ENCODE assay signal across 11 cellular contexts in genomic region chr10:61271127-61271780, GRCh38.
DNase-seq lines count a peak whose midpoint lies in the region; ATAC-seq and TF ChIP-seq lines count a peak whose summit lies in the region.
"Had no signal": no experiment of that assay in that cellular context is flagged by ENCODE, and none has a peak within 500 bp of the region (broad histone marks: within the 10 kb centered on the region; RNA-seq: fewer than 3 reads in every experiment).

No MANE protein-coding gene starts in this region.

- H3K27me3 ChIP-seq in PC-3 (ENCODE audit: low read length) (no peaks in the 10 kb centered on the region), fibroblast of lung (ENCODE audit: control insufficient read depth, insufficient read depth, low read length) (no peaks in the 10 kb centered on the region), prostate gland (replicated peaks; ENCODE audit: insufficient read depth) (no peaks in the 10 kb centered on the region), Peyer's patch (no peaks in the 10 kb centered on the region)

- H3K4me3 ChIP-seq in PC-3 (ENCODE audit: low read length) (peak overlapping the region; percentile 3; the same call in 1 of the 2 replicates), fibroblast of lung (replicated peaks in 1 of 4; ENCODE audit: control extremely low read depth in 1 of 4, insufficient read depth in 1 of 4, low read depth in 3 of 4, low read length in 4 of 4) (no peak overlapping the region), prostate gland (no peak overlapping the region), Peyer's patch (no peak overlapping the region)
- H3K4me3 ChIP-seq: SK-N-MC had no signal

- POLR2A ChIA-PET in PC-3 (lab: Charles Lee; ENCODE audit: unreplicated experiment) = interaction anchor here (0.5 to 0.7 kb wide), 3 partner anchors 127 to 812 kb away, joined by 3 read pairs; no protein-coding TSS in a partner anchor

- no peaks in the 10 kb centered on the region for H3K9me2 ChIP-seq in PC-3 (replicated peaks; ENCODE audit: low read length)

- peak overlapping the region; percentile 14; the same call in 1 of the 2 replicates for H2AFZ ChIP-seq in PC-3 (ENCODE audit: low read length)
- no peak overlapping the region for H2AFZ ChIP-seq in fibroblast of lung (ENCODE audit: low read length)

- H3K36me3 ChIP-seq in PC-3 (ENCODE audit: low read depth, low read length) = no peaks in the 10 kb centered on the region
- H3K36me3 ChIP-seq in fibroblast of lung (ENCODE audit: control insufficient read depth, insufficient read depth, low read length) = no peaks in the 10 kb centered on the region
- H3K36me3 ChIP-seq in prostate gland = no peaks in the 10 kb centered on the region
- no peaks in the 10 kb centered on the region for H3K36me3 ChIP-seq in Peyer's patch

- H3K27ac ChIP-seq in PC-3 (ENCODE audit: low read length) (peak overlapping the region; percentile 1; the same call in 1 of the 2 replicates), fibroblast of lung (ENCODE audit: insufficient read depth, low read length) (no peak overlapping the region), prostate gland (no peak overlapping the region), Peyer's patch (no peak overlapping the region)
- H3K27ac ChIP-seq: SK-N-MC had no signal

- peak; percentile 99 for TF ChIP-seq CTCF in PC-3 (conservative IDR thresholded peaks at IDR 0.05; ENCODE audit: low read depth, low read length)
- peak in 1 of 2 donors; percentile 42 for TF ChIP-seq CTCF in fibroblast of lung (conservative IDR thresholded peaks at IDR 0.05 in 1 of 2, IDR thresholded peaks at IDR 0.05 in 1 of 2; ENCODE audit: low read depth in 1 of 2, low read length in 2 of 2)
- TF ChIP-seq CTCF in prostate gland (IDR thresholded peaks at IDR 0.05) = peak in 3 of 4 experiments; percentile 18 to 42 (median 19)
- peak in 2 of 6 experiments; percentile 3 to 9 for TF ChIP-seq CTCF in Peyer's patch (IDR thresholded peaks at IDR 0.05)

- CTCF ChIA-PET in PC-3 (lab: Charles Lee) = interaction anchor here (0.6 to 1.4 kb wide), 24 partner anchors 10 to 1168 kb away, joined by 3 to 7 read pairs (median 3); no protein-coding TSS in a partner anchor

- no peaks in the 10 kb centered on the region for H3F3A ChIP-seq in PC-3 (ENCODE audit: low read length, unreplicated experiment)

- H4K20me1 ChIP-seq in PC-3 (ENCODE audit: low read length) (no peaks in the 10 kb centered on the region), fibroblast of lung (ENCODE audit: control insufficient read depth, extremely low read depth, insufficient read depth, low read length) (no peaks in the 10 kb centered on the region)

- H3K9ac ChIP-seq in PC-3 (ENCODE audit: low read length) (no peak overlapping the region), fibroblast of lung (ENCODE audit: insufficient read depth, low read length) (no peak overlapping the region)

- WGBS in prostate gland = 40% methylated on average over 3 of the region's 3 CpGs

- peaks cover 14% of the 10 kb centered on the region for H3K4me1 ChIP-seq in PC-3 (ENCODE audit: insufficient read depth, low read length)
- H3K4me1 ChIP-seq in fibroblast of lung (ENCODE audit: control insufficient read depth, extremely low read depth, insufficient read depth, low read length) = peaks cover 3% of the 10 kb centered on the region
- no peaks in the 10 kb centered on the region for H3K4me1 ChIP-seq in prostate gland (replicated peaks)
- no peaks in the 10 kb centered on the region for H3K4me1 ChIP-seq in Peyer's patch

- H3K79me2 ChIP-seq in PC-3 (ENCODE audit: low read length) (no peaks in the 10 kb centered on the region), fibroblast of lung (ENCODE audit: control insufficient read depth, insufficient read depth, low read length) (no peaks in the 10 kb centered on the region)

- peak; percentile 100 for ATAC-seq in PC-3
- ATAC-seq in GM18498 (IDR thresholded peaks at IDR 0.05; ENCODE audit: unreplicated experiment) = no peak
- no peak for ATAC-seq in HG02759 (IDR thresholded peaks at IDR 0.05; ENCODE audit: unreplicated experiment)

- intact Hi-C loops in PC-3 (cut with micrococcal nuclease) (loop anchor here (1.0 to 5.0 kb wide), 12 partner anchors 13 to 1811 kb away; partner anchors contain the start of gene ARID5B), prostate gland (cut with DNase I) (no loop called here)

- TF ChIP-seq POLR2A in prostate gland (IDR thresholded peaks at IDR 0.05) (no peak), Peyer's patch (IDR thresholded peaks at IDR 0.05) (no peak)

- H3K9me3 ChIP-seq in PC-3 (ENCODE audit: low read length) (no peaks in the 10 kb centered on the region), fibroblast of lung (ENCODE audit: control insufficient read depth, insufficient read depth, low read depth, low read length) (no peaks in the 10 kb centered on the region), prostate gland (no peaks in the 10 kb centered on the region), Peyer's patch (no peaks in the 10 kb centered on the region)

- peak; percentile 86 for DNase-seq in EH (ENCODE audit: low read depth)
- peak; percentile 100 for DNase-seq in PC-3
- DNase-seq in fibroblast of lung (ENCODE audit: low read depth in 2 of 2) = peak; percentile 84 to 87
- no peak for DNase-seq in prostate gland (ENCODE audit: low spot score)
- DNase-seq in Peyer's patch = no peak
- DNase-seq in epidermal melanocyte (ENCODE audit: insufficient read length, low spot score) = no peak
- DNase-seq: activated CD8-positive, alpha-beta memory T cell treated with anti-CD3 and anti-CD28 coated beads, Interleukin-2, amount 50 U/mL, for 4 hours; NCI-H187 had no signal

- H3K4me2 ChIP-seq in PC-3 (ENCODE audit: low read length) = peak overlapping the region; percentile 55
- H3K4me2 ChIP-seq in fibroblast of lung (ENCODE audit: extremely low read depth, insufficient read depth, low read length) = no peak overlapping the region

- BruUV-seq in PC-3 (replicated peaks; lab: Mats Ljungman, UMichigan) = no TSS peak

Comparison
In these comparisons a context has a peak if more than half of its experiments do, and no peak if none do; other contexts are left out.
1. DNase-seq: peak in EH (single experiment), PC-3 (single experiment) and fibroblast of lung (2 of 2); none in prostate gland (single experiment), Peyer's patch (0 of 3) and epidermal melanocyte (single experiment).